20 cellular contexts compared by ENCODE assay signal in the genomic region with DNA sequence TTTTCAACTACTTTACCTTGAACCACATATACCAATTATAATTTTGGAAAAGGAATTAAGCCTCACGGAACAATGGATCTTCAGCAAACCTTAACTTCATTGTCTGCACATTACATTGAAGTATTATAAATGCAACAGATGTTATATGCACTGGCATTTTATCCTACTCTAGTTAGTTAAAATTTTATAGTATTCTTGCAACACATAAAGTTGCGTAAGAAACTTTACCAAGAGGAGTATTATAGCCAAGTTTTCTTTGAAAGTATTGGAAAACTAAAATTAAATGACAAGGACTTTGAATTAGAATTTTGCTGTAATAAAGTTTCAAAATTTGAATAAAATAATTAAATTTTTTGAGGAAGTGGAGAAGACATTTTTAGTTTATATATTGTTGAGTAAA.
DNase-seq lines count a peak whose midpoint lies in the region; ATAC-seq, FAIRE-seq and TF ChIP-seq lines count a peak whose summit lies in the region.
"Had no signal": no experiment of that assay in that cellular context is flagged by ENCODE, and none has a peak within 500 bp of the region (broad histone marks: within the 10 kb centered on the region; RNA-seq: fewer than 3 reads in every experiment).

No MANE protein-coding gene starts in this region.

- H3K4me2 ChIP-seq in A549 = no peak overlapping the region
- no peak overlapping the region for H3K4me2 ChIP-seq in GM23248 (ENCODE audit: unreplicated experiment)
- no peak overlapping the region for H3K4me2 ChIP-seq in K562 (ENCODE audit: insufficient read depth, low read length)

- TF ChIP-seq EP300 in A549 (IDR thresholded peaks at IDR 0.05) (no peak), K562 (IDR thresholded peaks at IDR 0.05; ENCODE audit: low read length) (no peak)

- H3K9me2 ChIP-seq in GM23248 (ENCODE audit: insufficient read depth) = no peaks in the 10 kb centered on the region

- H4K20me1 ChIP-seq in GM23248 (ENCODE audit: insufficient read depth) (no peaks in the 10 kb centered on the region), K562 (replicated peaks; ENCODE audit: control insufficient read depth, insufficient read depth, low read length) (no peaks in the 10 kb centered on the region)

- H3K36me3 ChIP-seq in GM23248 (ENCODE audit: low read depth) (peaks cover 76% of the 10 kb centered on the region), K562 (ENCODE audit: control insufficient read depth, insufficient read depth, low read length) (peaks cover 37% of the 10 kb centered on the region), right atrium auricular region (no peaks in the 10 kb centered on the region), colonic mucosa (no peaks in the 10 kb centered on the region), kidney (ENCODE audit: control insufficient read depth in 1 of 2, insufficient read depth in 2 of 2, low read length in 2 of 2) (peaks cover 0 to 10% of the 10 kb centered on the region in 2 donors)

- FAIRE-seq in A549 (lab: Jason Lieb, UNC) (no peak), K562 (lab: Jason Lieb, UNC) (no peak), kidney (lab: Jason Lieb, UNC) (no peak)

- H3K27me3 ChIP-seq in GM23248 (replicated peaks; ENCODE audit: insufficient read depth) = no peaks in the 10 kb centered on the region
- no peaks in the 10 kb centered on the region for H3K27me3 ChIP-seq in K562 (ENCODE audit: control insufficient read depth in 2 of 2, insufficient read depth in 2 of 2, low read length in 2 of 2)
- H3K27me3 ChIP-seq in right atrium auricular region = no peaks in the 10 kb centered on the region
- no peaks in the 10 kb centered on the region for H3K27me3 ChIP-seq in colonic mucosa

- H3K9me3 ChIP-seq in A549 (no peaks in the 10 kb centered on the region), GM23248 (ENCODE audit: low read depth) (no peaks in the 10 kb centered on the region), K562 (replicated peaks; ENCODE audit: control insufficient read depth, insufficient read depth, low read depth, low read length) (no peaks in the 10 kb centered on the region), right atrium auricular region (no peaks in the 10 kb centered on the region), colonic mucosa (no peaks in the 10 kb centered on the region), kidney (ENCODE audit: control insufficient read depth in 1 of 2, low read length in 2 of 2) (no peaks in the 10 kb centered on the region)

- peaks cover 31% of the 10 kb centered on the region; the same call in 1 of the 2 replicates for H3F3A ChIP-seq in GM23248 (ENCODE audit: insufficient read depth)

- WGBS in A549 (ENCODE audit: missing lambda C conversion rate) = 86% methylated on average over 2 of the region's 2 CpGs
- WGBS in GM23248 (ENCODE audit: low coverage in 1 of 2, low lambda C conversion rate in 2 of 2, missing lambda C conversion rate in 2 of 2), 2 experiments = 97 to 98% methylated on average over 2 of the region's 2 CpGs
- WGBS in K562 (ENCODE audit: insufficient coverage, low coverage, missing lambda C conversion rate) = 97% methylated on average over 2 of the region's 2 CpGs

- H2AFZ ChIP-seq in GM23248 (no peak overlapping the region), K562 (ENCODE audit: low read depth, low read length) (no peak overlapping the region)

- H3K4me3 ChIP-seq in A549 (no peak overlapping the region), GM23248 (no peak overlapping the region), K562 (no peak overlapping the region), fibroblast of pulmonary artery (replicated peaks; ENCODE audit: low read depth, low read length) (no peak overlapping the region), right atrium auricular region (no peak overlapping the region), colonic mucosa (no peak overlapping the region), kidney (ENCODE audit: low read length in 2 of 2) (no peak overlapping the region)

- H3K9ac ChIP-seq in GM23248 (no peak overlapping the region), K562 (ENCODE audit: insufficient read depth in 1 of 2, low read depth in 2 of 2, low read length in 2 of 2) (no peak overlapping the region), colonic mucosa (ENCODE audit: low read depth in 2 of 2, low read length in 2 of 2) (no peak overlapping the region), kidney (ENCODE audit: low read length in 2 of 2) (no peak overlapping the region)

- in situ Hi-C loops in GM23248 (cut with MboI) = no loop called here
- in situ Hi-C loops in K562 (cut with MboI) = no loop called here

- TF ChIP-seq CTCF in A549 (IDR thresholded peaks at IDR 0.05) (no peak), K562 (IDR thresholded peaks at IDR 0.05 in 2 of 3, conservative IDR thresholded peaks at IDR 0.05 in 1 of 3; ENCODE audit: insufficient read depth in 2 of 3, low read depth in 1 of 3, low read length in 3 of 3) (no peak), fibroblast of pulmonary artery (IDR thresholded peaks at IDR 0.05; ENCODE audit: low read length, missing control alignments) (no peak), right atrium auricular region (IDR thresholded peaks at IDR 0.05) (no peak), colonic mucosa (IDR thresholded peaks at IDR 0.05) (no peak), kidney (IDR thresholded peaks at IDR 0.05; ENCODE audit: borderline replicate concordance, extremely low read depth, insufficient read depth) (no peak)

- peaks cover 25% of the 10 kb centered on the region for H3K79me2 ChIP-seq in GM23248 (ENCODE audit: insufficient read depth)
- no peaks in the 10 kb centered on the region for H3K79me2 ChIP-seq in K562 (ENCODE audit: control insufficient read depth, insufficient read depth, low read length)

- POLR2A ChIA-PET in A549 (lab: Yijun Ruan, JAX) = no interaction called here
- POLR2A ChIA-PET in K562 (lab: Yijun Ruan, JAX) = no interaction called here

- TF ChIP-seq RAD21 in A549 (conservative IDR thresholded peaks at IDR 0.05 in 1 of 2, IDR thresholded peaks at IDR 0.05 in 1 of 2) (no peak), K562 (CRISPR knock-in tag; conservative IDR thresholded peaks at IDR 0.05 in 1 of 2, IDR thresholded peaks at IDR 0.05 in 1 of 2) (no peak)

- CTCF ChIA-PET in A549 (lab: Yijun Ruan, JAX) = no interaction called here
- CTCF ChIA-PET in K562 (lab: Yijun Ruan, JAX; ENCODE audit: low intra/inter-chr PET ratio) = no interaction called here

- TF ChIP-seq POLR2A in A549 (IDR thresholded peaks at IDR 0.05; ENCODE audit: low read length) (no peak), K562 (conservative IDR thresholded peaks at IDR 0.05) (no peak)

- DNase-seq in A549 (ENCODE audit: low read depth in 1 of 2, low spot score in 1 of 2) (no peak), GM23248 (peak; percentile 28), K562 (ENCODE audit: extremely low read depth in 1 of 4, low spot score in 3 of 4) (no peak), fibroblast of pulmonary artery (ENCODE audit: low read depth) (peak; percentile 29), germinal center (ENCODE audit: low spot score) (no peak), right atrium auricular region (ENCODE audit: low spot score) (no peak), colonic mucosa (no peak), kidney (no peak)
- DNase-seq: COR-L47; DMS153; HCEC 1CT; KG1; NCI-H1105 treated with DMSO at 0.1 percent for 48 hours; NCI-H187; NCI-H345; NCI-H69; NK-92 treated with Interleukin-12 subunit alpha and Interleukin-12 subunit beta, amount 100 ng/mL, for 24 hours; OCI-M1; RPMI8226; SIG-M5 had no signal

- ATAC-seq in A549 (no peak), K562 (no peak)

- intact Hi-C loops in K562 (cut with micrococcal nuclease) (no loop called here), colonic mucosa (cut with DNase I) (loop anchor here (10.0 kb wide), 1 partner anchor 346 kb away; no protein-coding TSS in a partner anchor), kidney (cut with DNase I) (no loop called here)

- H3K4me1 ChIP-seq in A549 (no peaks in the 10 kb centered on the region), GM23248 (ENCODE audit: insufficient read depth) (no peaks in the 10 kb centered on the region), K562 (replicated peaks in 1 of 2; ENCODE audit: control insufficient read depth in 2 of 2, insufficient read depth in 2 of 2, low read length in 2 of 2) (no peaks in the 10 kb centered on the region), right atrium auricular region (no peaks in the 10 kb centered on the region), colonic mucosa (no peaks in the 10 kb centered on the region), kidney (ENCODE audit: control insufficient read depth in 1 of 2, insufficient read depth in 1 of 2, low read depth in 1 of 2, low read length in 2 of 2) (no peaks in the 10 kb centered on the region)

- BruUV-seq in K562 (replicated peaks; lab: Mats Ljungman, UMichigan) = no TSS peak

- no peaks in the 10 kb centered on the region for H3K9me1 ChIP-seq in K562 (ENCODE audit: control insufficient read depth, insufficient read depth, low read length)

- H3K27ac ChIP-seq in A549 (no peak overlapping the region), GM23248 (no peak overlapping the region), K562 (ENCODE audit: extremely low read depth, low read depth, low read length) (no peak overlapping the region), right atrium auricular region (no peak overlapping the region), colonic mucosa (no peak overlapping the region), kidney (ENCODE audit: low read depth in 2 of 2, low read length in 2 of 2) (no peak overlapping the region)

TF ChIP-seq in A549, 52 proteins besides CTCF, POLR2A, EP300 and RAD21:
- TF ChIP-seq TFCP2L1 (CRISPR knock-in tag; IDR thresholded peaks at IDR 0.05) (no peak), CEBPB (IDR thresholded peaks at IDR 0.05) (peak; percentile 59 to 63; a peak in 2 of 4 replicates), RFX5 (IDR thresholded peaks at IDR 0.05) (no peak)

TF ChIP-seq in K562, 482 proteins besides CTCF, POLR2A, EP300 and RAD21:
- TF ChIP-seq CEBPB (tag; IDR thresholded peaks at IDR 0.05) (peak; percentile 85), SIN3B (IDR thresholded peaks at IDR 0.05; ENCODE audit: low read depth) (no peak), CEBPG (CRISPR knock-in tag; IDR thresholded peaks at IDR 0.05) (no peak), CEBPG (tag; conservative IDR thresholded peaks at IDR 0.05 in 1 of 2, IDR thresholded peaks at IDR 0.05 in 1 of 2) (peak; percentile 64 to 76)

Comparison
In these comparisons a context has a peak if more than half of its experiments do, and no peak if none do; other contexts are left out.
1. DNase-seq: peak in GM23248 (single experiment) and fibroblast of pulmonary artery (single experiment); none in A549 (0 of 2), K562 (0 of 4), germinal center (single experiment), right atrium auricular region (single experiment), colonic mucosa (single experiment) and kidney (single experiment).
2. Of the 35 proteins assayed by ChIP-seq in both K562 and A549: peak only in K562: none; only in A549: none; in both: CEBPB; in neither: 34.